Comparison of ENCODE assay signal across 14 cellular contexts in genomic region chr7:95491634-95492314, GRCh38. TPM values are rescaled to one million over a fixed set of nuclear protein-coding genes. Genes with fewer than 3 reads are reported as not detected.
A peak's percentile ranks its signal among the peaks of the same experiment; 100 is the strongest.
DNase-seq lines count a peak whose midpoint lies in the region; ATAC-seq and TF ChIP-seq lines count a peak whose summit lies in the region.
"Had no signal": no experiment of that assay in that cellular context is flagged by ENCODE, and none has a peak within 500 bp of the region (broad histone marks: within the 10 kb centered on the region; RNA-seq: fewer than 3 reads in every experiment).

No MANE protein-coding gene starts in this region.

- H2AFZ ChIP-seq in mesenchymal stem cell (ENCODE audit: low read depth, low read length): no peak overlapping the region

- ATAC-seq in GM19324 (IDR thresholded peaks at IDR 0.05; ENCODE audit: low FRiP score, unreplicated experiment): no peak

- no peak overlapping the region for H3K4me3 Mint-ChIP-seq in activated naive CD4-positive, alpha-beta T cell treated with anti-CD3 and anti-CD28 coated beads, Interleukin-2, amount 10 ng/mL, durations not matched to agents 7 days and 5 days
- H3K4me3 Mint-ChIP-seq: activated CD4-positive, alpha-beta T cell treated with anti-CD3 and anti-CD28 coated beads, Interleukin-2, amount 10 ng/mL, durations not matched to agents 24 days and 14 days; activated naive CD4-positive, alpha-beta T cell treated with anti-CD3 and anti-CD28 coated beads, Interleukin-2, amount 50 U/mL, for 24 hours; CD8-positive, alpha-beta memory T cell had no signal

- H2BK120ac ChIP-seq in mesenchymal stem cell (ENCODE audit: low read depth, low read length): no peak overlapping the region

- no peaks in the 10 kb centered on the region for H3K36me3 ChIP-seq in mesenchymal stem cell (ENCODE audit: control insufficient read depth in 1 of 2, insufficient read depth in 2 of 2, low read depth in 1 of 2, low read length in 2 of 2)
- no peaks in the 10 kb centered on the region for H3K36me3 ChIP-seq in effector memory CD4-positive, alpha-beta T cell (ENCODE audit: control insufficient read depth, insufficient read depth, low read length)
- H3K36me3 ChIP-seq: thoracic aorta had no signal

- no peaks in the 10 kb centered on the region for H3K27me3 ChIP-seq in mesenchymal stem cell (ENCODE audit: control insufficient read depth in 1 of 2, insufficient read depth in 1 of 2, low read length in 2 of 2)
- H3K27me3 ChIP-seq in effector memory CD4-positive, alpha-beta T cell (replicated peaks; ENCODE audit: control insufficient read depth, insufficient read depth, low read length, poor library complexity, severe bottlenecking): no peaks in the 10 kb centered on the region

- H2BK15ac ChIP-seq in mesenchymal stem cell (ENCODE audit: low read depth, poor library complexity, severe bottlenecking): no peak overlapping the region

- H3K27ac ChIP-seq in mesenchymal stem cell (ENCODE audit: low read length, poor library complexity, severe bottlenecking): no peak overlapping the region
- H3K27ac ChIP-seq in effector memory CD4-positive, alpha-beta T cell (ENCODE audit: insufficient read depth, low read length, poor library complexity, severe bottlenecking): no peak overlapping the region
- H3K27ac ChIP-seq: SK-N-MC, thoracic aorta had no signal

- H3K4me2 ChIP-seq in mesenchymal stem cell (ENCODE audit: low read length, poor library complexity, severe bottlenecking): no peak overlapping the region

- 77% methylated on average over 2 of the region's 2 CpGs for WGBS in mesenchymal stem cell

- no peak overlapping the region for H3K4me3 ChIP-seq in mesenchymal stem cell (ENCODE audit: insufficient read depth in 1 of 2, low read depth in 1 of 2, low read length in 2 of 2)
- H3K4me3 ChIP-seq in effector memory CD4-positive, alpha-beta T cell (ENCODE audit: insufficient read depth, low read depth, low read length, poor library complexity, severe bottlenecking): no peak overlapping the region
- H3K4me3 ChIP-seq: SK-N-MC, thoracic aorta had no signal

- no peak overlapping the region for H3K14ac ChIP-seq in mesenchymal stem cell (ENCODE audit: low read length in 2 of 2)

- H3K18ac ChIP-seq in mesenchymal stem cell (ENCODE audit: low read depth in 1 of 2, low read length in 2 of 2): no peak overlapping the region

- no peak overlapping the region for H3K23ac ChIP-seq in mesenchymal stem cell (ENCODE audit: low read length in 2 of 2)

- H3K9ac ChIP-seq in mesenchymal stem cell (ENCODE audit: low read length): no peak overlapping the region

- H2BK5ac ChIP-seq in mesenchymal stem cell (ENCODE audit: low read depth, low read length, poor library complexity, severe bottlenecking): no peak overlapping the region

- H2AK5ac ChIP-seq in mesenchymal stem cell (ENCODE audit: low read length, severe bottlenecking): no peak overlapping the region

- CTCF ChIA-PET in activated naive CD4-positive, alpha-beta T cell treated with anti-CD3 and anti-CD28 coated beads, Interleukin-2, amount 10 ng/mL, durations not matched to agents 7 days and 5 days (lab: Charles Lee): interaction anchor here (0.8 to 5.7 kb wide), 3 partner anchors 10 to 15 kb away, joined by 3 to 32 read pairs (median 9); no protein-coding TSS in a partner anchor

- H3K27ac Mint-ChIP-seq in activated naive CD4-positive, alpha-beta T cell treated with anti-CD3 and anti-CD28 coated beads, Interleukin-2, amount 10 ng/mL, durations not matched to agents 7 days and 5 days: no peak overlapping the region
- H3K27ac Mint-ChIP-seq: activated CD4-positive, alpha-beta T cell treated with anti-CD3 and anti-CD28 coated beads, Interleukin-2, amount 10 ng/mL, durations not matched to agents 24 days and 14 days; activated naive CD4-positive, alpha-beta T cell treated with anti-CD3 and anti-CD28 coated beads, Interleukin-2, amount 50 U/mL, for 24 hours had no signal

- H3K9me3 Mint-ChIP-seq in activated naive CD4-positive, alpha-beta T cell treated with anti-CD3 and anti-CD28 coated beads, Interleukin-2, amount 10 ng/mL, durations not matched to agents 7 days and 5 days: no peaks in the 10 kb centered on the region
- H3K9me3 Mint-ChIP-seq: activated CD4-positive, alpha-beta T cell treated with anti-CD3 and anti-CD28 coated beads, Interleukin-2, amount 10 ng/mL, durations not matched to agents 24 days and 14 days; activated naive CD4-positive, alpha-beta T cell treated with anti-CD3 and anti-CD28 coated beads, Interleukin-2, amount 50 U/mL, for 24 hours; CD8-positive, alpha-beta memory T cell had no signal

- no peak overlapping the region for H4K91ac ChIP-seq in mesenchymal stem cell (ENCODE audit: low read length)

- no peak for TF ChIP-seq CTCF in GM20000 (IDR thresholded peaks at IDR 0.05; ENCODE audit: extremely low read depth, missing control alignments)

- no peak overlapping the region for H2BK12ac ChIP-seq in mesenchymal stem cell (ENCODE audit: low read length in 2 of 2)

- H3K9me3 ChIP-seq in mesenchymal stem cell (ENCODE audit: control insufficient read depth, low read length): no peaks in the 10 kb centered on the region
- no peaks in the 10 kb centered on the region for H3K9me3 ChIP-seq in effector memory CD4-positive, alpha-beta T cell (ENCODE audit: control insufficient read depth, low read length)
- H3K9me3 ChIP-seq: thoracic aorta had no signal

- peaks cover 2% of the 10 kb centered on the region for H3K4me1 ChIP-seq in mesenchymal stem cell (ENCODE audit: control insufficient read depth, insufficient read depth, low read depth, low read length)
- no peaks in the 10 kb centered on the region for H3K4me1 ChIP-seq in effector memory CD4-positive, alpha-beta T cell (ENCODE audit: control insufficient read depth, insufficient read depth, low read length, poor library complexity, severe bottlenecking)

- peak overlapping the region in 1 of 2 experiments; percentile 59 for H3K4ac ChIP-seq in mesenchymal stem cell (ENCODE audit: low read depth in 1 of 2, low read length in 2 of 2)

- H3K36me3 Mint-ChIP-seq in activated naive CD4-positive, alpha-beta T cell treated with anti-CD3 and anti-CD28 coated beads, Interleukin-2, amount 10 ng/mL, durations not matched to agents 7 days and 5 days: no peaks in the 10 kb centered on the region
- H3K36me3 Mint-ChIP-seq: activated naive CD4-positive, alpha-beta T cell treated with anti-CD3 and anti-CD28 coated beads, Interleukin-2, amount 50 U/mL, for 24 hours; CD8-positive, alpha-beta memory T cell had no signal

- peak; percentile 16 for DNase-seq in ELR (ENCODE audit: low read depth)
- peak; percentile 96 for DNase-seq in NCI-H187 treated with DMSO at 0.1 percent for 48 hours (lab: John Stamatoyannopoulos, UW)
- peak; percentile 99 for DNase-seq in SW480 (ENCODE audit: low spot score)
- peak; percentile 17 for DNase-seq in mesenchymal stem cell
- DNase-seq in activated naive CD4-positive, alpha-beta T cell treated with anti-CD3 and anti-CD28 coated beads, Interleukin-2, amount 10 ng/mL, durations not matched to agents 7 days and 5 days: no peak
- no peak for DNase-seq in GM20000 (ENCODE audit: low spot score)
- DNase-seq in effector memory CD4-positive, alpha-beta T cell: no peak
- DNase-seq: activated CD4-positive, alpha-beta T cell treated with anti-CD3 and anti-CD28 coated beads, Interleukin-2, amount 10 ng/mL, durations not matched to agents 24 days and 14 days; CD8-positive, alpha-beta memory T cell; cortex of kidney had no signal

- no peak overlapping the region for H4K8ac ChIP-seq in mesenchymal stem cell (ENCODE audit: low read length)

- no peaks in the 10 kb centered on the region for H3K4me1 Mint-ChIP-seq in activated naive CD4-positive, alpha-beta T cell treated with anti-CD3 and anti-CD28 coated beads, Interleukin-2, amount 10 ng/mL, durations not matched to agents 7 days and 5 days
- H3K4me1 Mint-ChIP-seq: activated CD4-positive, alpha-beta T cell treated with anti-CD3 and anti-CD28 coated beads, Interleukin-2, amount 10 ng/mL, durations not matched to agents 24 days and 14 days; activated naive CD4-positive, alpha-beta T cell treated with anti-CD3 and anti-CD28 coated beads, Interleukin-2, amount 50 U/mL, for 24 hours; CD8-positive, alpha-beta memory T cell had no signal

- H3K27me3 Mint-ChIP-seq in activated naive CD4-positive, alpha-beta T cell treated with anti-CD3 and anti-CD28 coated beads, Interleukin-2, amount 10 ng/mL, durations not matched to agents 7 days and 5 days: peaks cover 17% of the 10 kb centered on the region

- H3K79me1 ChIP-seq in mesenchymal stem cell (replicated peaks; ENCODE audit: low read length, poor library complexity, severe bottlenecking): no peaks in the 10 kb centered on the region

RNA-seq across cellular contexts. Expression of gene ASB4, which starts 6.0 kb away (rescaled TPM):
- 0.03 TPM for polyA plus RNA-seq in mesenchymal stem cell (2013, experiment 1 of 2)
- not detected for polyA plus RNA-seq in mesenchymal stem cell (2013, experiment 2 of 2)
- polyA plus RNA-seq: CD8-positive, alpha-beta memory T cell had no signal

RNA-seq across cellular contexts. Expression of gene PON2, which starts 56.9 kb away (rescaled TPM):
- polyA plus RNA-seq in mesenchymal stem cell (2013, experiment 1 of 2): 141 TPM
- polyA plus RNA-seq in mesenchymal stem cell (2013, experiment 2 of 2): 142 TPM

Comparison
In these comparisons a context has a peak if more than half of its experiments do, and no peak if none do; other contexts are left out.
1. DNase-seq: peak in ELR (single experiment), NCI-H187 treated with DMSO at 0.1 percent for 48 hours (single experiment), SW480 (single experiment) and mesenchymal stem cell (single experiment); none in activated naive CD4-positive, alpha-beta T cell treated with anti-CD3 and anti-CD28 coated beads, Interleukin-2, amount 10 ng/mL, durations not matched to agents 7 days and 5 days (single experiment), GM20000 (single experiment) and effector memory CD4-positive, alpha-beta T cell (0 of 3).